8 cellular contexts compared by ENCODE assay signal in the genomic region with DNA sequence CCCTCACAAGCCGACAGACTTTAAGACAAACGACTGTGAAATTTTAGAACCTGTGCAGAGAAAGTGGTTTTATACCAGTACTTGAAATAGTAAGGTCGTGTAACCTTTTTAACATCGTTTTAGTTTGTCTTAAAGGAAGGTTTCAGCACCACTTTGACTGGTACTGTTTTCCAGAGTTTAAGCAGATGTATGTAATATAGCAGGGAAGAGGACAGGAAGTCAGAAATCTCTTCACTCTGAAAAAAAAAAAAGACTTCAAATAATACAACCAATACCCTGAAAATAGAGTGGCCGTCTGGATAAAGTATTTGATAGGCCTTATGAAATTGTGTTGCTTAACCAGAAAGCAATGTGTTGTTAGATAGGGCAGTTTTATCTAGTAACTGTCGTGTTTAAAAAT. TPM values are rescaled to one million over a fixed set of nuclear protein-coding genes. Genes with fewer than 3 reads are reported as not detected.
DNase-seq lines count a peak whose midpoint lies in the region; ATAC-seq, FAIRE-seq and TF ChIP-seq lines count a peak whose summit lies in the region.

No MANE protein-coding gene starts in this region.

- H3K36me3 ChIP-seq in endothelial cell of umbilical vein (ENCODE audit: control insufficient read depth in 2 of 2, extremely low read depth in 1 of 2, insufficient read depth in 2 of 2, low read length in 2 of 2) (peaks cover 0 to 2% of the 10 kb centered on the region in 2 experiments), ovary (no peaks in the 10 kb centered on the region)

- H3K4me1 ChIP-seq in endothelial cell of umbilical vein (ENCODE audit: control insufficient read depth, extremely low read depth, insufficient read depth, low read length) (peaks cover 8% of the 10 kb centered on the region), ovary (ENCODE audit: insufficient read depth) (peaks cover 6% of the 10 kb centered on the region)

- TF ChIP-seq CTCF in endothelial cell of umbilical vein (IDR thresholded peaks at IDR 0.05; ENCODE audit: extremely low read depth in 1 of 2, insufficient read depth in 1 of 2, low read depth in 1 of 2, low read length in 2 of 2) (no peak), ovary (IDR thresholded peaks at IDR 0.05) (no peak)

- H3K9ac ChIP-seq in endothelial cell of umbilical vein (replicated peaks; ENCODE audit: extremely low read depth, insufficient read depth, low read length), result peak overlapping the region; percentile 84

- POLR2A ChIA-PET in endothelial cell of umbilical vein (lab: Charles Lee), result interaction anchor here (0.7 kb wide), 2 partner anchors 87 to 88 kb away, joined by 3 to 5 read pairs; no protein-coding TSS in a partner anchor

- no peak overlapping the region for H2AFZ ChIP-seq in endothelial cell of umbilical vein (ENCODE audit: low read depth, low read length)

- peaks cover 7% of the 10 kb centered on the region for H4K20me1 ChIP-seq in endothelial cell of umbilical vein (replicated peaks; ENCODE audit: control insufficient read depth, extremely low read depth, insufficient read depth, low read length)

- CTCF ChIA-PET in endothelial cell of umbilical vein (lab: Charles Lee), result interaction anchor here (0.8 to 2.2 kb wide), 4 partner anchors 52 to 202 kb away, joined by 3 to 16 read pairs (median 4); a partner anchor contains a TSS

- peak; percentile 35 for FAIRE-seq in RCC 7860 (lab: Jason Lieb, UNC)
- FAIRE-seq in endothelial cell of umbilical vein (lab: Jason Lieb, UNC), result peak; percentile 78

- WGBS in ovary, 3 donors, result 4 to 8% (median 4%) methylated on average over 6 of the region's 6 CpGs

- no peaks in the 10 kb centered on the region for H3K9me1 ChIP-seq in endothelial cell of umbilical vein (replicated peaks; ENCODE audit: control insufficient read depth, extremely low read depth, insufficient read depth, low read length)

- H3K4me3 ChIP-seq in endothelial cell of umbilical vein (replicated peaks in 1 of 3; ENCODE audit: insufficient read depth in 1 of 3, low read depth in 1 of 3, low read length in 3 of 3) (peak overlapping the region; percentile 83 to 95 (median 93)), ovary (peak overlapping the region; percentile 73)

- dilution Hi-C loops in endothelial cell of umbilical vein (cut with MboI; ENCODE audit: extremely low pct_ligation_motif_present, low sequenced_read_pairs), result no loop called here

- no peak for ATAC-seq in GM21576 (IDR thresholded peaks at IDR 0.05; ENCODE audit: unreplicated experiment)

- peak overlapping the region; percentile 96 for H3K4me2 ChIP-seq in endothelial cell of umbilical vein (ENCODE audit: insufficient read depth, low read length)

- H3K9me3 ChIP-seq in endothelial cell of umbilical vein (replicated peaks; ENCODE audit: control insufficient read depth, insufficient read depth, low read length) (no peaks in the 10 kb centered on the region), ovary (no peaks in the 10 kb centered on the region)

- H3K79me2 ChIP-seq in endothelial cell of umbilical vein (ENCODE audit: control insufficient read depth, insufficient read depth, low read length), result peaks cover 60% of the 10 kb centered on the region

- H3K27me3 ChIP-seq in endothelial cell of umbilical vein (ENCODE audit: control insufficient read depth in 2 of 2, insufficient read depth in 2 of 2, low read length in 2 of 2) (no peaks in the 10 kb centered on the region), ovary (no peaks in the 10 kb centered on the region)

- TF ChIP-seq POLR2A in endothelial cell of umbilical vein (IDR thresholded peaks at IDR 0.05; ENCODE audit: low read depth, low read length) (no peak), ovary (IDR thresholded peaks at IDR 0.05) (no peak)

- intact Hi-C loops in endothelial cell of umbilical vein (cut with micrococcal nuclease), result loop anchor here (2.0 to 5.0 kb wide), 2 partner anchors 71 to 149 kb away; no protein-coding TSS in a partner anchor
- intact Hi-C loops in ovary (cut with DNase I), result loop anchor here (10.0 kb wide), 3 partner anchors 167 to 323 kb away; no protein-coding TSS in a partner anchor

- DNase-seq in ELR (ENCODE audit: low read depth) (peak; percentile 57), RCC 7860 (ENCODE audit: low spot score) (no peak), endothelial cell of umbilical vein (ENCODE audit: low read depth, low spot score) (no peak), ovary (no peak), NCI-H187 treated with DMSO at 0.1 percent for 48 hours (lab: John Stamatoyannopoulos, UW) (no peak), NOMO-1 treated with DMSO at 0.1 percent for 48 hours (lab: John Stamatoyannopoulos, UW; ENCODE audit: unreplicated experiment) (no peak), HK-2 (ENCODE audit: unreplicated experiment) (no peak)

- H3K27ac ChIP-seq in endothelial cell of umbilical vein (ENCODE audit: insufficient read depth, low read depth, low read length) (peak overlapping the region; percentile 39), ovary (peak overlapping the region in 1 of 2 donors; percentile 95)

- BruUV-seq in endothelial cell of umbilical vein (replicated peaks; lab: Mats Ljungman, UMichigan), result no TSS peak

- TF ChIP-seq EP300 in ovary (IDR thresholded peaks at IDR 0.05), result no peak

TF ChIP-seq in endothelial cell of umbilical vein, 7 proteins besides CTCF, POLR2A, EP300 and RAD21:
- TF ChIP-seq, protein P1, sequence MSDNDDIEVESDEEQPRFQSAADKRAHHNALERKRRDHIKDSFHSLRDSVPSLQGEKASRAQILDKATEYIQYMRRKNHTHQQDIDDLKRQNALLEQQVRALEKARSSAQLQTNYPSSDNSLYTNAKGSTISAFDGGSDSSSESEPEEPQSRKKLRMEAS (IDR thresholded peaks at IDR 0.05; ENCODE audit: insufficient read depth, insufficient read length), result no peak
- TF ChIP-seq GATA2 (IDR thresholded peaks at IDR 0.05; ENCODE audit: insufficient read depth, insufficient read length, low read depth, low read length) (no peak), JUN (IDR thresholded peaks at IDR 0.05; ENCODE audit: borderline replicate concordance, insufficient read depth, insufficient read length, low read depth) (no peak), POLR2AphosphoS5 (IDR thresholded peaks at IDR 0.05; ENCODE audit: insufficient read depth, low read depth, low read length) (no peak), FOS (IDR thresholded peaks at IDR 0.05; ENCODE audit: borderline replicate concordance, insufficient read depth, low read length) (no peak), EZH2 (IDR thresholded peaks at IDR 0.05; ENCODE audit: borderline replicate concordance, low read depth, low read length, severe bottlenecking) (no peak), MYC (IDR thresholded peaks at IDR 0.05; ENCODE audit: low read depth, low read length) (no peak)

RNA-seq across cellular contexts. Expression of a gene that starts 1.5 kb away (rescaled TPM):
- total RNA-seq in endothelial cell of umbilical vein, result 63.8 and 72.9 TPM in 2 replicates
- polyA plus RNA-seq in endothelial cell of umbilical vein, result 26.8 and 29.1 TPM in 2 replicates
- 55.0 and 56.2 TPM in 2 replicates for polyA plus RNA-seq in endothelial cell of umbilical vein (2011; cell fraction: cytosol; rRNA removed)
- 42.5 and 49.4 TPM in 2 replicates for polyA plus RNA-seq in endothelial cell of umbilical vein (2011; cell fraction: nucleus; rRNA removed)
- 46.3 and 69.0 TPM in 2 replicates for polyA plus RNA-seq in endothelial cell of umbilical vein (2012)
- 35.7 and 38.3 TPM in 2 replicates for polyA minus RNA-seq in endothelial cell of umbilical vein
- polyA minus RNA-seq in endothelial cell of umbilical vein (2011; cell fraction: cytosol; rRNA and poly(A)+ RNA removed), result 24.8 TPM
- polyA minus RNA-seq in endothelial cell of umbilical vein (2011; cell fraction: nucleus; rRNA and poly(A)+ RNA removed), result 49.2 and 66.1 TPM in 2 replicates
- total RNA-seq in ovary, result 10 to 100 TPM; 36.5 to 88.2 (median 70.6) TPM
- polyA plus RNA-seq in ovary, result 10 to 100 TPM; 38.0 to 93.0 TPM
